1 cellular context compared by ENCODE assay signal in the genomic region with DNA sequence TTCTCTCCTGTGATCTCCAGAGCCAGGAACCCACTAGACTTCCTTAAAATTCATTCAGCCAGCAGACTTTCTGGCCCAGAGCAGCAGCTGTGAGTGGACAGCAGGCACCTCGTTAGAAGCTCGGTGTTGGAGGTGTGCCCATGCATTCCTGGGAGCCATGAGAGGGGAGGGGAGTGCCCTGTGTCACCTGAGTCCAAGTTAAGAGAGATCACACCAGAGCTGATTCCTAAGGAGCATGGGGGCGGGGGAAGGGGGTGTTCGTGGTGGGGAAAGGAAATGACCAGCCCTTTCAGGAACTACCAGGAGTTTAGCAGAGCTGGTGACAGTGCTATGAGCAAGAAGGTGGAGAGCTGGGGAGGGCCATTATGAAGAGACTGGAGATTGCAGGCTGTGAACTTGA.
TF ChIP-seq lines count a peak whose summit lies in the region.

No MANE protein-coding gene starts in this region.

TF ChIP-seq in IMR-90, 13 proteins besides CTCF, POLR2A, EP300 and RAD21 (continued from another document):
- TF ChIP-seq RCOR1 (IDR thresholded peaks at IDR 0.05; ENCODE audit: insufficient replicate concordance, low read length): no peak
- no peak for TF ChIP-seq BHLHE40 (IDR thresholded peaks at IDR 0.05; ENCODE audit: low read depth, low read length)
- TF ChIP-seq MAFK (IDR thresholded peaks at IDR 0.05; ENCODE audit: low read depth, low read length): no peak
- no peak for TF ChIP-seq MXI1 (IDR thresholded peaks at IDR 0.05; ENCODE audit: borderline replicate concordance, low read depth, low read length)
- no peak for TF ChIP-seq SMC3 (IDR thresholded peaks at IDR 0.05; ENCODE audit: low read depth, low read length)
- TF ChIP-seq FOS (IDR thresholded peaks at IDR 0.05; ENCODE audit: low read depth, low read length): no peak
- no peak for TF ChIP-seq MAZ (IDR thresholded peaks at IDR 0.05; ENCODE audit: borderline replicate concordance, low read depth, low read length)
